In the genomic region with DNA sequence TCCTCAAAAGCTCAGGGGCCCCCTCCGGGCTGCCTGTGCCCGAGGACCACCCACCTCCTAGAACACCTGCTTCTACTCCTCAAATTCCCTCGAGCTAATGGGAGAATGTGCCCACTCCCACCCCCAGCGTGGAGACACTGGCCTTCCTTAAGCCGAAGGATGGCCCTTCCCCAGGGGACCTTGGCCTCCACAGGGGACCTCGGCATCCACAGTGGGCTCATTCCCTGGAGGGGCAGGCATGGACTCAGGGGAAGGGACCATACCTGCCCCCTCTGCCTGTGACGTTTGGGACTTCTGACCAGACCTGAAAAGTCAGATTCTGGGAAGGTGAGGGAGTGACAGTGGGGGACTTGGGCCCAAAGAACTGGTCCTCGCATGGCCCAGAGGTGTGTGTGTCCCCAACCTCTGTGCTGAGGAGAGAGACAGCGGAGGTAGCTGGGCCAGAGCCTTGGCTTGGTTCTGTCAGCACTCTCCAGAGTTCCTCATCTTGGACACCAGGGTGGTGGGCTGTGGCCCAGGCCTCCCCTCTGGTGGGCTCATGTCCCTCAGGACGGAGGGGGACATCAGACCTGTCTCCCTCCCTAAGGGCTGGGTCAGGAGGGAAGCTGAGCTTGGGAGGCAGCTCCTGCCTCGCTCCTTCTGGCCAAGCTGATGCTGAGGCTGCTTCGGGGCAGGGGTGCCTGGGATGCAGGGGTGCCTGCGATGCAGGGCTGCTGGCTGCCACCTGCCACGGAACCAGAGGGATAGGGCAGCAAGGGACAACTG, we compare ENCODE assay signal across 1 cellular context.
TF ChIP-seq lines count a peak whose summit lies in the region.

No MANE protein-coding gene starts in this region.

TF ChIP-seq in H1, 55 proteins besides CTCF, POLR2A, EP300 and RAD21:
- TF ChIP-seq CHD1 (IDR thresholded peaks at IDR 0.05; ENCODE audit: low read depth, low read length), result no peak
